1 cellular context compared by ENCODE assay signal in the genomic region with DNA sequence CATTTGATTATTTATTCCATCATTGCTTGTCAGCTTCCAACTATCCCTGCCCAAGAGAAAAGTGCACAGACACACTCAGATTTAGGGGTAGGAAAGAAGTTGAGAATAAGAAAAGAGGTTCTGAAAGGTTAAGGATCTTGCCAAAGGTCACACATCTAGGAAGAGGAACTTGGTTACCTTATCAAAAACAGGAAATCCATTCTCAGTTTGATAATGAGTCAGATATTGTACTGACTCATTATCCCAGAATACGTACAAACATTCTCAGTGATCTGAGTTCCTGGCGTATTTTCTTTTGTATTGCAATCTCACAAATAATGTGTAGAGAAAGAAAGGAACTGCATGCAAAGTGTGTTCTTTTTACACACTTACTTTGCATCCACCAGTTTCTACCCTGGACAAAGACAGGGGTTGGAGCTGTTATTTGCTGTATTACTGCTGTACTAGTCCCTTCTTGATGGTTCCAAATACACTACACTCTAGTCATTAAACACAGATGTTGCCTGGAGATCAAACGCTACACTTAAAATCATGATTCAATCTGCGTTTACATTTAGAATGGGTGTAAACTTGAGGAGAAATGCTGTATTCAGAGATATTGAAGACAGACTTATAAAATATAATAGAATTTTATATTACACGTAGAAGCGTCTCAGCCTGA.
TF ChIP-seq lines count a peak whose summit lies in the region.

No MANE protein-coding gene starts in this region.

TF ChIP-seq in WTC11, 78 proteins besides CTCF, POLR2A, EP300 and RAD21 (continued from another document):
- no peak for TF ChIP-seq ATF1 (CRISPR knock-in tag; IDR thresholded peaks at IDR 0.05)
